ENCODE assay signal across 1 cellular context in the genomic region with DNA sequence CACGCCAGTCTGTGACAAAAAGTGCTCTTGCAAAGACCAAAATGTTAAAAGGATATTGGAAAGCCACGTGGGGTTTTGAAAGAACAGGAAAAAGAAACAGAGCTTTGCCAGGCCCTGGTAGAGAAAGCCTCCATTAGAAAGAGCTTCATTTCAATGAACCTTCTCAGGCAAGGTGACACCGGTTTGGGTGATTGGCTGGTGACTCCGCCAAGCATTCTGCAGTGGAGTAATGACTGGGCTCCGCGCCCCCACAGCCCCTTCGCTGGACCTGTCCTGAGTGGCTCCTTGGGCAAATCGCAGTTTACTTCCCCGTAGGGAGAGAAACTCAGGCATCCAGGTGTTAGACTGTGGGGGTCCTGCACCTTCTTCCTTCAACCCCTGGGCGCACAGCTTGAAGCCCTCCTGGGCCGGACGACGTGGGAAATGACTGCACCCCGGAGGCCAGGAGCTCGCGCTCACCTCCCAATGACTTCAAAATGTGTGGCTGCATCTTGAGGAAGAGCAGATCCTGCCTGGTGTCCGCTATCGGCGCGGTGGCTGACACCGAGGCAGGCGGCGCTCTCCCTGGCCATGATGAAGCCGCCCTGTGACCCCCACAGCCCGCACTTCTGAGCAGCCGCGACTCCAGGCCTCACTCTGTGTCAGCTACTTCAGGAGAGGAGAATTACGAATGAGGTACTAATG.
TF ChIP-seq lines count a peak whose summit lies in the region.

No MANE protein-coding gene starts in this region.

TF ChIP-seq in WTC11, 78 proteins besides CTCF, POLR2A, EP300 and RAD21 (continued from another document):
- TF ChIP-seq, protein P1, sequence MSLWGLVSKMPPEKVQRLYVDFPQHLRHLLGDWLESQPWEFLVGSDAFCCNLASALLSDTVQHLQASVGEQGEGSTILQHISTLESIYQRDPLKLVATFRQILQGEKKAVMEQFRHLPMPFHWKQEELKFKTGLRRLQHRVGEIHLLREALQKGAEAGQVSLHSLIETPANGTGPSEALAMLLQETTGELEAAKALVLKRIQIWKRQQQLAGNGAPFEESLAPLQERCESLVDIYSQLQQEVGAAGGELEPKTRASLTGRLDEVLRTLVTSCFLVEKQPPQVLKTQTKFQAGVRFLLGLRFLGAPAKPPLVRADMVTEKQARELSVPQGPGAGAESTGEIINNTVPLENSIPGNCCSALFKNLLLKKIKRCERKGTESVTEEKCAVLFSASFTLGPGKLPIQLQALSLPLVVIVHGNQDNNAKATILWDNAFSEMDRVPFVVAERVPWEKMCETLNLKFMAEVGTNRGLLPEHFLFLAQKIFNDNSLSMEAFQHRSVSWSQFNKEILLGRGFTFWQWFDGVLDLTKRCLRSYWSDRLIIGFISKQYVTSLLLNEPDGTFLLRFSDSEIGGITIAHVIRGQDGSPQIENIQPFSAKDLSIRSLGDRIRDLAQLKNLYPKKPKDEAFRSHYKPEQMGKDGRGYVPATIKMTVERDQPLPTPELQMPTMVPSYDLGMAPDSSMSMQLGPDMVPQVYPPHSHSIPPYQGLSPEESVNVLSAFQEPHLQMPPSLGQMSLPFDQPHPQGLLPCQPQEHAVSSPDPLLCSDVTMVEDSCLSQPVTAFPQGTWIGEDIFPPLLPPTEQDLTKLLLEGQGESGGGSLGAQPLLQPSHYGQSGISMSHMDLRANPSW (CRISPR knock-in tag; conservative IDR thresholded peaks at IDR 0.05; ENCODE audit: low read depth) = no peak
- TF ChIP-seq, protein P2, sequence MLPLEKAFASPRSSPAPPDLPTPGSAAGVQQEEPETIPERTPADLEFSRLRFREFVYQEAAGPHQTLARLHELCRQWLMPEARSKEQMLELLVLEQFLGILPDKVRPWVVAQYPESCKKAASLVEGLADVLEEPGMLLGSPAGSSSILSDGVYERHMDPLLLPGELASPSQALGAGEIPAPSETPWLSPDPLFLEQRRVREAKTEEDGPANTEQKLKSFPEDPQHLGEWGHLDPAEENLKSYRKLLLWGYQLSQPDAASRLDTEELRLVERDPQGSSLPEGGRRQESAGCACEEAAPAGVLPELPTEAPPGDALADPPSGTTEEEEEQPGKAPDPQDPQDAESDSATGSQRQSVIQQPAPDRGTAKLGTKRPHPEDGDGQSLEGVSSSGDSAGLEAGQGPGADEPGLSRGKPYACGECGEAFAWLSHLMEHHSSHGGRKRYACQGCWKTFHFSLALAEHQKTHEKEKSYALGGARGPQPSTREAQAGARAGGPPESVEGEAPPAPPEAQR (CRISPR knock-in tag; IDR thresholded peaks at IDR 0.05) = no peak
- TF ChIP-seq FOXP1 (CRISPR knock-in tag; IDR thresholded peaks at IDR 0.05; ENCODE audit: borderline replicate concordance) (no peak), ZBTB21 (CRISPR knock-in tag; IDR thresholded peaks at IDR 0.05; ENCODE audit: borderline replicate concordance) (no peak), ZNF263 (CRISPR knock-in tag; IDR thresholded peaks at IDR 0.05; ENCODE audit: low read depth) (no peak), TEAD1 (CRISPR knock-in tag; IDR thresholded peaks at IDR 0.05) (no peak), PRRX2 (CRISPR knock-in tag; IDR thresholded peaks at IDR 0.05) (no peak), MXD4 (CRISPR knock-in tag; IDR thresholded peaks at IDR 0.05; ENCODE audit: borderline replicate concordance) (no peak), NR3C1 (CRISPR knock-in tag; conservative IDR thresholded peaks at IDR 0.05; ENCODE audit: low read depth) (no peak)
- TF ChIP-seq, protein P3, sequence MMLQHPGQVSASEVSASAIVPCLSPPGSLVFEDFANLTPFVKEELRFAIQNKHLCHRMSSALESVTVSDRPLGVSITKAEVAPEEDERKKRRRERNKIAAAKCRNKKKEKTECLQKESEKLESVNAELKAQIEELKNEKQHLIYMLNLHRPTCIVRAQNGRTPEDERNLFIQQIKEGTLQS (CRISPR knock-in tag; conservative IDR thresholded peaks at IDR 0.05) = no peak
- TF ChIP-seq, protein P4, sequence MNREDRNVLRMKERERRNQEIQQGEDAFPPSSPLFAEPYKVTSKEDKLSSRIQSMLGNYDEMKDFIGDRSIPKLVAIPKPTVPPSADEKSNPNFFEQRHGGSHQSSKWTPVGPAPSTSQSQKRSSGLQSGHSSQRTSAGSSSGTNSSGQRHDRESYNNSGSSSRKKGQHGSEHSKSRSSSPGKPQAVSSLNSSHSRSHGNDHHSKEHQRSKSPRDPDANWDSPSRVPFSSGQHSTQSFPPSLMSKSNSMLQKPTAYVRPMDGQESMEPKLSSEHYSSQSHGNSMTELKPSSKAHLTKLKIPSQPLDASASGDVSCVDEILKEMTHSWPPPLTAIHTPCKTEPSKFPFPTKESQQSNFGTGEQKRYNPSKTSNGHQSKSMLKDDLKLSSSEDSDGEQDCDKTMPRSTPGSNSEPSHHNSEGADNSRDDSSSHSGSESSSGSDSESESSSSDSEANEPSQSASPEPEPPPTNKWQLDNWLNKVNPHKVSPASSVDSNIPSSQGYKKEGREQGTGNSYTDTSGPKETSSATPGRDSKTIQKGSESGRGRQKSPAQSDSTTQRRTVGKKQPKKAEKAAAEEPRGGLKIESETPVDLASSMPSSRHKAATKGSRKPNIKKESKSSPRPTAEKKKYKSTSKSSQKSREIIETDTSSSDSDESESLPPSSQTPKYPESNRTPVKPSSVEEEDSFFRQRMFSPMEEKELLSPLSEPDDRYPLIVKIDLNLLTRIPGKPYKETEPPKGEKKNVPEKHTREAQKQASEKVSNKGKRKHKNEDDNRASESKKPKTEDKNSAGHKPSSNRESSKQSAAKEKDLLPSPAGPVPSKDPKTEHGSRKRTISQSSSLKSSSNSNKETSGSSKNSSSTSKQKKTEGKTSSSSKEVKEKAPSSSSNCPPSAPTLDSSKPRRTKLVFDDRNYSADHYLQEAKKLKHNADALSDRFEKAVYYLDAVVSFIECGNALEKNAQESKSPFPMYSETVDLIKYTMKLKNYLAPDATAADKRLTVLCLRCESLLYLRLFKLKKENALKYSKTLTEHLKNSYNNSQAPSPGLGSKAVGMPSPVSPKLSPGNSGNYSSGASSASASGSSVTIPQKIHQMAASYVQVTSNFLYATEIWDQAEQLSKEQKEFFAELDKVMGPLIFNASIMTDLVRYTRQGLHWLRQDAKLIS (CRISPR knock-in tag; IDR thresholded peaks at IDR 0.05; ENCODE audit: borderline replicate concordance) = no peak
